Comparison of ENCODE assay signal across 17 cellular contexts in the genomic region with DNA sequence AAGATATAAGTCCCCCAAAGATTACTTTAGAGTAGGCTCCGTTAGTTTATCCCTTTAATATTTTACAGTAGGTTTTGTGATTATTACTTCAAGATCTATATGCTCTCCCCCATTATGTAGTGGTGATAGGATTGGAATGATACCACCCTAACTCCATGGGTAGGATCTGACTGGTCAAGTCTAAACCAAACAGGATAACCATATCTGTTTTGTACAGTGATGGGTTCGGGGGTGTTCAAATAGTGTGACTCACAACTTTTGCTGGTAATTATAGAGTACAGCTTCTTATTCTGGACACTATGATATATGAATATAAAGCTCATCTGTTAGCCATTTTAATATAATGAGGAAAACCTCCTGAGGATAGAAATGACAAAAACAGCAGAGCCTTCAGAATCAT.
"Had no signal": no experiment of that assay in that cellular context is flagged by ENCODE, and none has a peak within 500 bp of the region (broad histone marks: within the 10 kb centered on the region; RNA-seq: fewer than 3 reads in every experiment).

No MANE protein-coding gene starts in this region.

- H3K27ac Mint-ChIP-seq: activated naive CD4-positive, alpha-beta T cell treated with anti-CD3 and anti-CD28 coated beads, Interleukin-2, amount 10 ng/mL, durations not matched to agents 7 days and 5 days; natural killer cell treated with Interleukin-12 subunit alpha and Interleukin-12 subunit beta and Interleukin-15 and Interleukin-18, amount 100 ng/mL, for 72 hours; T-cell had no signal

- H3K4me3 Mint-ChIP-seq: activated naive CD4-positive, alpha-beta T cell treated with anti-CD3 and anti-CD28 coated beads, Interleukin-2, amount 10 ng/mL, durations not matched to agents 7 days and 5 days; natural killer cell treated with Interleukin-12 subunit alpha and Interleukin-12 subunit beta and Interleukin-15 and Interleukin-18, amount 100 ng/mL, for 72 hours; T-cell had no signal

- H3K36me3 Mint-ChIP-seq: activated naive CD4-positive, alpha-beta T cell treated with anti-CD3 and anti-CD28 coated beads, Interleukin-2, amount 10 ng/mL, durations not matched to agents 7 days and 5 days; natural killer cell treated with Interleukin-12 subunit alpha and Interleukin-12 subunit beta and Interleukin-15 and Interleukin-18, amount 100 ng/mL, for 72 hours; T-cell had no signal

- DNase-seq: activated CD4-positive, alpha-beta T cell treated with anti-CD3 and anti-CD28 coated beads for 48 hours; activated CD4-positive, CD25-positive, alpha-beta regulatory T cell; activated CD8-positive, alpha-beta memory T cell treated with anti-CD3 and anti-CD28 coated beads for 24 hours; activated CD8-positive, alpha-beta memory T cell treated with anti-CD3 and anti-CD28 coated beads, Interleukin-2, amount 50 U/mL, for 4 hours; activated naive CD4-positive, alpha-beta T cell treated with anti-CD3 and anti-CD28 coated beads, Interleukin-2, amount 10 ng/mL, durations not matched to agents 7 days and 5 days; central memory CD4-positive, alpha-beta T cell; islet precursor cell; left ventricle myocardium inferior; mesendoderm; mucosa of descending colon; stimulated activated CD4-positive, alpha-beta T cell treated with anti-CD3 and anti-CD28 coated beads, Interleukin-15, amount 100 ng/mL, for 24 hours; stimulated activated CD4-positive, alpha-beta T cell treated with anti-CD3 and anti-CD28 coated beads, Interleukin-2, amount 100 ng/mL, for 24 hours; stimulated activated naive CD4-positive, alpha-beta T cell; T-cell; trophoblast cell had no signal

- H3K27me3 Mint-ChIP-seq: activated naive CD4-positive, alpha-beta T cell treated with anti-CD3 and anti-CD28 coated beads, Interleukin-2, amount 10 ng/mL, durations not matched to agents 7 days and 5 days; natural killer cell treated with Interleukin-12 subunit alpha and Interleukin-12 subunit beta and Interleukin-15 and Interleukin-18, amount 100 ng/mL, for 72 hours; T-cell had no signal

- H3K9me3 Mint-ChIP-seq: activated naive CD4-positive, alpha-beta T cell treated with anti-CD3 and anti-CD28 coated beads, Interleukin-2, amount 10 ng/mL, durations not matched to agents 7 days and 5 days; natural killer cell treated with Interleukin-12 subunit alpha and Interleukin-12 subunit beta and Interleukin-15 and Interleukin-18, amount 100 ng/mL, for 72 hours; T-cell had no signal

- ATAC-seq: gastroesophageal sphincter; mucosa of descending colon; natural killer cell treated with Interleukin-12 subunit alpha and Interleukin-12 subunit beta and Interleukin-15 and Interleukin-18, amount 100 ng/mL, for 72 hours; T-cell had no signal
